Comparison of ENCODE assay signal across 14 cellular contexts in the genomic region with DNA sequence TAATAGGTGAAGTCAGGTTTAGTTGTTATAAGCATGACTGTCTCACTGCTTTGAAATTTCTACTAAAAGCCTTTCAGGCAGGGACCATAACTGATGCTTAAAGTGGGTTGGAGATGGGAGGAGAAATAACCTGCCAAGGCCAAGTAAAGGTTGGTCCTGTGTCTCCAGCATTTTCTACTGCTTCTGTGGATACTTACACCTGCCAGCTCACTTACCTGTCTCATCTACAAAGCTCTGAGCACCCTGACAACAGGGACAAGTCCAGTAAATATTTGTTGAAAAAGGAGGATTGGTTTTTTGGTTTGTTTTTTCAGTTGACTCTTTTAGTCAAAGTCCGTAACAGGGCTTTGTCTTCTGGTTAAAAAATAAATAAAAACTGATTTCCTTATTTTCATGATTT. TPM values are rescaled to one million over a fixed set of nuclear protein-coding genes. Genes with fewer than 3 reads are reported as not detected.
A peak's percentile ranks its signal among the peaks of the same experiment; 100 is the strongest.
DNase-seq lines count a peak whose midpoint lies in the region; ATAC-seq, FAIRE-seq and TF ChIP-seq lines count a peak whose summit lies in the region.
"Had no signal": no experiment of that assay in that cellular context is flagged by ENCODE, and none has a peak within 500 bp of the region (broad histone marks: within the 10 kb centered on the region; RNA-seq: fewer than 3 reads in every experiment).

No MANE protein-coding gene starts in this region.

- peaks cover 14% of the 10 kb centered on the region for H3K36me3 Mint-ChIP-seq in activated CD4-positive, alpha-beta T cell treated with anti-CD3 and anti-CD28 coated beads for 36 hours (ENCODE audit: low read depth)

- CTCF ChIA-PET in activated CD4-positive, alpha-beta T cell treated with anti-CD3 and anti-CD28 coated beads for 36 hours (lab: Charles Lee), result interaction anchor here (1.2 to 1.3 kb wide), 2 partner anchors 36 to 38 kb away, joined by 4 to 8 read pairs; no protein-coding TSS in a partner anchor

- 58% methylated on average over 1 of the region's 1 CpG for WGBS in suprapubic skin

- H3K27ac ChIP-seq in angular gyrus (ENCODE audit: low read depth, low read length), result peak overlapping the region; percentile 34
- H3K27ac ChIP-seq in suprapubic skin, result peak overlapping the region; percentile 3
- H3K27ac ChIP-seq: upper lobe of left lung had no signal

- no peak for TF ChIP-seq CTCF in suprapubic skin (IDR thresholded peaks at IDR 0.05)

- H3K27me3 ChIP-seq in suprapubic skin, result no peaks in the 10 kb centered on the region
- H3K27me3 ChIP-seq in HAP-1 (ENCODE audit: low read depth), result no peaks in the 10 kb centered on the region
- H3K27me3 ChIP-seq: upper lobe of left lung had no signal

- no peaks in the 10 kb centered on the region for H3K9me3 ChIP-seq in suprapubic skin
- H3K9me3 ChIP-seq in HAP-1, result no peaks in the 10 kb centered on the region
- H3K9me3 ChIP-seq: upper lobe of left lung had no signal

- intact Hi-C loops in activated CD4-positive, alpha-beta T cell treated with anti-CD3 and anti-CD28 coated beads for 36 hours (cut with DNase I, micrococcal nuclease), result no loop called here

- no peak for DNase-seq in GM19239 (ENCODE audit: insufficient read length, low spot score)
- DNase-seq in suprapubic skin (ENCODE audit: low spot score in 2 of 2), result no peak
- no peak for DNase-seq in activated CD4-positive, alpha-beta T cell treated with anti-CD3 and anti-CD28 coated beads for 36 hours
- DNase-seq in UCSD-AML1 (lab: John Stamatoyannopoulos, UW; ENCODE audit: unreplicated experiment), result no peak
- DNase-seq in HAP-1 (ENCODE audit: low spot score in 2 of 2), result no peak
- DNase-seq: Calu3; NCI-H1092 treated with DMSO at 0.1 percent for 48 hours; NK-92 treated with Interleukin-12 subunit alpha and Interleukin-12 subunit beta, amount 100 ng/mL, for 24 hours; stimulated activated CD4-positive, alpha-beta T cell treated with anti-CD3 and anti-CD28 coated beads, Interleukin-4, amount 100 ng/mL, for 4 hours; T-cell; upper lobe of left lung had no signal

- H3K4me1 ChIP-seq in suprapubic skin, result peaks cover 16% of the 10 kb centered on the region
- no peaks in the 10 kb centered on the region for H3K4me1 ChIP-seq in HAP-1

- peaks cover 20% of the 10 kb centered on the region for H3K36me3 ChIP-seq in suprapubic skin
- H3K36me3 ChIP-seq in HAP-1 (replicated peaks), result no peaks in the 10 kb centered on the region

- no peak overlapping the region for H3K4me3 Mint-ChIP-seq in activated CD4-positive, alpha-beta T cell treated with anti-CD3 and anti-CD28 coated beads for 36 hours
- H3K4me3 Mint-ChIP-seq: T-cell had no signal

- no peak for TF ChIP-seq EP300 in suprapubic skin (IDR thresholded peaks at IDR 0.05)

- in situ Hi-C loops in HAP-1 (cut with MboI; ENCODE audit: low sequenced_read_pairs), result no loop called here

- FAIRE-seq in GM19239 (lab: Jason Lieb, UNC), result peak; percentile 94

- no peaks in the 10 kb centered on the region for H3K9me3 Mint-ChIP-seq in activated CD4-positive, alpha-beta T cell treated with anti-CD3 and anti-CD28 coated beads for 36 hours (ENCODE audit: low read depth)
- H3K9me3 Mint-ChIP-seq: T-cell had no signal

- H3K4me3 ChIP-seq in suprapubic skin (no peak overlapping the region), HAP-1 (no peak overlapping the region)
- H3K4me3 ChIP-seq: upper lobe of left lung had no signal

- peaks cover 32% of the 10 kb centered on the region for H3K4me1 Mint-ChIP-seq in activated CD4-positive, alpha-beta T cell treated with anti-CD3 and anti-CD28 coated beads for 36 hours

- ATAC-seq in HG02852 (IDR thresholded peaks at IDR 0.05; ENCODE audit: unreplicated experiment) (peak; percentile 14), SK-N-SH treated with all-trans-retinoic acid at 6 μM for 48 hours (no peak)
- ATAC-seq in activated CD4-positive, alpha-beta T cell treated with anti-CD3 and anti-CD28 coated beads for 36 hours, result no peak
- ATAC-seq: T-cell had no signal

- POLR2A ChIA-PET in activated CD4-positive, alpha-beta T cell treated with anti-CD3 and anti-CD28 coated beads for 36 hours (lab: Charles Lee), result no interaction called here

- no peak for TF ChIP-seq POLR2A in suprapubic skin (IDR thresholded peaks at IDR 0.05)

- H3K27me3 Mint-ChIP-seq in activated CD4-positive, alpha-beta T cell treated with anti-CD3 and anti-CD28 coated beads for 36 hours, result no peaks in the 10 kb centered on the region
- H3K27me3 Mint-ChIP-seq: T-cell had no signal

- no peak overlapping the region for H3K27ac Mint-ChIP-seq in activated CD4-positive, alpha-beta T cell treated with anti-CD3 and anti-CD28 coated beads for 36 hours

TF ChIP-seq in SK-N-SH treated with all-trans-retinoic acid at 6 μM for 48 hours, 23 proteins besides CTCF, POLR2A, EP300 and RAD21:
- TF ChIP-seq BACH2 (CRISPR knock-in tag; IDR thresholded peaks at IDR 0.05; ENCODE audit: borderline replicate concordance), result no peak
TF ChIP-seq in SK-N-SH treated with all-trans-retinoic acid at 6 μM for 48 hours: peak in this region for 0.

RNA-seq across cellular contexts. Expression of gene GRAMD2B, which starts 38.6 kb away (rescaled TPM):
- 10 to 100 TPM; 43.9 to 85.0 (median 52.3) TPM for total RNA-seq in suprapubic skin
- total RNA-seq in activated CD4-positive, alpha-beta T cell treated with anti-CD3 and anti-CD28 coated beads for 36 hours, result 10 to 100 TPM in 1 of 2 experiments, 1 to 10 TPM in 1; 9.7 to 13.9 TPM
